8 cellular contexts compared by ENCODE assay signal in genomic region chr17:75182319-75182568, GRCh38. TPM values are rescaled to one million over a fixed set of nuclear protein-coding genes. Genes with fewer than 3 reads are reported as not detected.
DNase-seq lines count a peak whose midpoint lies in the region; ATAC-seq, FAIRE-seq and TF ChIP-seq lines count a peak whose summit lies in the region.

No MANE protein-coding gene starts in this region.

- TF ChIP-seq CTCF in AG10803 (conservative IDR thresholded peaks at IDR 0.05; ENCODE audit: low read length) (no peak), HCT116 (IDR thresholded peaks at IDR 0.05 in 2 of 3, conservative IDR thresholded peaks at IDR 0.05 in 1 of 3; ENCODE audit: borderline replicate concordance in 1 of 3, insufficient read depth in 1 of 3, low read depth in 2 of 3, low read length in 2 of 3) (no peak), WTC11 (IDR thresholded peaks at IDR 0.05) (no peak), heart right ventricle (IDR thresholded peaks at IDR 0.05) (no peak)

- 1% methylated on average over 30 to 33 of the region's 33 CpGs for whole genome bisulfite sequencing in heart right ventricle, 2 donors

- CTCF ChIA-PET in HCT116 (lab: Charles Lee): interaction anchor here (0.9 to 1.0 kb wide), 2 partner anchors 10 to 17 kb away, joined by 4 to 5 read pairs; no protein-coding TSS in a partner anchor
- CTCF ChIA-PET in WTC11 (lab: Charles Lee): no interaction called here

- no TSS peak for BruUV-seq in HCT116 (replicated peaks; lab: Mats Ljungman, UMichigan)

- ATAC-seq in HCT116: no peak; the same call in 1 of the 2 replicates
- ATAC-seq in WTC11: no peak
- ATAC-seq in heart right ventricle: peak in 3 of 8 donors; percentile 0 to 6 (median 4)

- H3K9me3 ChIP-seq in HCT116 (ENCODE audit: control insufficient read depth in 1 of 2, insufficient read depth in 1 of 2, low read depth in 1 of 2, low read length in 2 of 2) (no peaks in the 10 kb centered on the region), heart right ventricle (no peaks in the 10 kb centered on the region), skeletal muscle satellite cell (replicated peaks; ENCODE audit: low read length) (no peaks in the 10 kb centered on the region)

- no peaks in the 10 kb centered on the region for H3K27me3 ChIP-seq in HCT116 (ENCODE audit: insufficient read depth, low read length)
- no peaks in the 10 kb centered on the region for H3K27me3 ChIP-seq in heart right ventricle
- no peaks in the 10 kb centered on the region for H3K27me3 ChIP-seq in skeletal muscle satellite cell (ENCODE audit: control insufficient read depth, insufficient read depth, low read length)

- TF ChIP-seq POLR2A in HCT116 (IDR thresholded peaks at IDR 0.05; ENCODE audit: borderline replicate concordance, extremely low read depth, insufficient read depth, insufficient read length): no peak

- H3K9ac ChIP-seq in HCT116 (ENCODE audit: low read length): peak overlapping the region; percentile 98
- peak overlapping the region; percentile 100 for H3K9ac ChIP-seq in skeletal muscle satellite cell (ENCODE audit: low read depth, low read length)

- H3K9me3 Mint-ChIP-seq in WTC11: no peaks in the 10 kb centered on the region

- H3K27me3 Mint-ChIP-seq in WTC11 (ENCODE audit: low read depth): no peaks in the 10 kb centered on the region

- peaks cover 16 to 26% of the 10 kb centered on the region in 2 experiments for H3K36me3 ChIP-seq in HCT116 (ENCODE audit: control insufficient read depth in 1 of 2, insufficient read depth in 2 of 2, low read length in 2 of 2)
- H3K36me3 ChIP-seq in heart right ventricle: peaks cover 0 to 36% (median 17%) of the 10 kb centered on the region in 9 donors
- H3K36me3 ChIP-seq in skeletal muscle satellite cell (ENCODE audit: insufficient read depth, low read length): peaks cover 14% of the 10 kb centered on the region

- H2AFZ ChIP-seq in HCT116 (ENCODE audit: low read depth, low read length, poor library complexity, severe bottlenecking): no peak overlapping the region

- POLR2A ChIA-PET in HCT116 (lab: Charles Lee) (interaction anchor here (1.8 kb wide), 1 partner anchor 23 kb away, joined by 4 read pairs; the partner anchor contains the start of gene NUP85), WTC11 (lab: Charles Lee) (no interaction called here)

- RAD21 ChIA-PET in HCT116 (lab: Charles Lee; ENCODE audit: low non-redundant PET in 1 of 2, low total read pairs in 2 of 2, uncharacterized antibody in 2 of 2, unreplicated experiment in 2 of 2): no interaction called here

- H3K27ac ChIP-seq in HCT116 (ENCODE audit: low read depth, low read length): peak overlapping the region; percentile 100
- peak overlapping the region; percentile 96 to 100 (median 99) for H3K27ac ChIP-seq in heart right ventricle

- H3K79me2 ChIP-seq in HCT116 (ENCODE audit: insufficient read depth, low read length): peaks cover 55% of the 10 kb centered on the region

- peaks cover 21% of the 10 kb centered on the region; the same call in 1 of the 2 replicates for H4K20me1 ChIP-seq in HCT116 (ENCODE audit: insufficient read depth)

- H3K36me3 Mint-ChIP-seq in WTC11: peaks cover 31% of the 10 kb centered on the region

- H3K27ac Mint-ChIP-seq in WTC11: no peak overlapping the region

- peaks cover 20 to 33% of the 10 kb centered on the region in 2 experiments for H3K4me1 ChIP-seq in HCT116 (ENCODE audit: control insufficient read depth in 1 of 2, insufficient read depth in 2 of 2, low read length in 2 of 2)
- H3K4me1 ChIP-seq in heart right ventricle: peaks cover 0 to 38% (median 33%) of the 10 kb centered on the region in 9 donors
- peaks cover 6% of the 10 kb centered on the region for H3K4me1 ChIP-seq in skeletal muscle satellite cell (ENCODE audit: control insufficient read depth, insufficient read depth, low read length)

- H3K4me1 Mint-ChIP-seq in WTC11: peaks cover 26% of the 10 kb centered on the region

- no peak for FAIRE-seq in RCC 7860 (lab: Jason Lieb, UNC)

- intact Hi-C loops in HCT116 (cut with micrococcal nuclease): no loop called here
- intact Hi-C loops in heart right ventricle (cut with DNase I): loop anchor here in 3 of 10 donors (2.0 to 10.0 kb wide), 3 partner anchors 27 to 70 kb away; partner anchors contain the start of gene JPT1 (in 1 of the 3)

- H3K9me2 ChIP-seq in HCT116 (ENCODE audit: insufficient read depth): no peaks in the 10 kb centered on the region

- peak overlapping the region; percentile 92 for H3K4me3 Mint-ChIP-seq in WTC11

- no peak for TF ChIP-seq RAD21 in HCT116 (IDR thresholded peaks at IDR 0.05; ENCODE audit: low read depth)

- H3K4me3 ChIP-seq in AG10803 (ENCODE audit: low read length) (peak overlapping the region; percentile 93), HCT116 (replicated peaks in 1 of 2; ENCODE audit: low read depth in 1 of 2, low read length in 2 of 2) (peak overlapping the region; percentile 76 to 89), heart right ventricle (peak overlapping the region; percentile 63 to 99 (median 95)), skeletal muscle satellite cell (ENCODE audit: low read length) (peak overlapping the region; percentile 98)

- DNase-seq in AG10803 (ENCODE audit: low read depth): no peak
- no peak for DNase-seq in HCT116 (ENCODE audit: low read depth, low spot score)
- DNase-seq in WTC11 (ENCODE audit: low spot score): peak; percentile 26
- no peak for DNase-seq in heart right ventricle
- no peak for DNase-seq in RCC 7860 (ENCODE audit: low spot score)
- no peak for DNase-seq in NCI-H146 (lab: John Stamatoyannopoulos, UW)
- DNase-seq in H4 (ENCODE audit: low spot score): no peak

- peak overlapping the region; percentile 82 for H3K4me2 ChIP-seq in HCT116 (ENCODE audit: low read length)
- H3K4me2 ChIP-seq in skeletal muscle satellite cell (ENCODE audit: low read length): peak overlapping the region; percentile 94

TF ChIP-seq in HCT116, 20 proteins besides CTCF, POLR2A, EP300 and RAD21:
- TF ChIP-seq CEBPB (IDR thresholded peaks at IDR 0.05; ENCODE audit: low read depth) (no peak), ATF3 (IDR thresholded peaks at IDR 0.05) (no peak), FOSL1 (IDR thresholded peaks at IDR 0.05; ENCODE audit: low read depth) (no peak), SIN3A (IDR thresholded peaks at IDR 0.05; ENCODE audit: low read depth) (peak; percentile 48; the same call in 1 of the 2 replicates), MAX (IDR thresholded peaks at IDR 0.05) (no peak; the same call in 1 of the 2 replicates)

TF ChIP-seq in WTC11, 78 proteins besides CTCF, POLR2A, EP300 and RAD21 (continues in another document):
- TF ChIP-seq FOXP1 (CRISPR knock-in tag; IDR thresholded peaks at IDR 0.05; ENCODE audit: borderline replicate concordance) (peak; percentile 5; the same call in 1 of the 2 replicates), KAT7 (CRISPR knock-in tag; IDR thresholded peaks at IDR 0.05; ENCODE audit: borderline replicate concordance) (peak; percentile 50; the same call in 1 of the 2 replicates), OVOL2 (CRISPR knock-in tag; IDR thresholded peaks at IDR 0.05; ENCODE audit: borderline replicate concordance) (no peak), GABPB1 (CRISPR knock-in tag; IDR thresholded peaks at IDR 0.05) (peak; percentile 12; the same call in 1 of the 2 replicates), ATF1 (CRISPR knock-in tag; IDR thresholded peaks at IDR 0.05) (no peak), ELF4 (CRISPR knock-in tag; IDR thresholded peaks at IDR 0.05; ENCODE audit: low read depth) (no peak), ZNF219 (CRISPR knock-in tag; IDR thresholded peaks at IDR 0.05; ENCODE audit: borderline replicate concordance) (no peak), SP1 (CRISPR knock-in tag; conservative IDR thresholded peaks at IDR 0.05) (no peak), ATF3 (CRISPR knock-in tag; conservative IDR thresholded peaks at IDR 0.05) (no peak), TCF7 (CRISPR knock-in tag; IDR thresholded peaks at IDR 0.05; ENCODE audit: low read depth) (no peak), ERG (CRISPR knock-in tag; IDR thresholded peaks at IDR 0.05) (no peak)

RNA-seq across cellular contexts. Expression of gene SUMO2, which starts 0.5 kb away (rescaled TPM):
- 859 TPM for total RNA-seq in HCT116 (2021; ENCODE audit: unreplicated experiment)
- polyA plus RNA-seq in HCT116 (2012): 338 and 399 TPM in 2 replicates
- total RNA-seq in WTC11 (2021): 650 to 764 TPM (median 757 TPM) in 3 replicates
- total RNA-seq in heart right ventricle: 100 to 1,000 TPM; 187 to 258 (median 218) TPM
- 10 to 100 TPM; 47.9 to 57.1 TPM for polyA plus RNA-seq in heart right ventricle
- 85.9 and 93.3 TPM in 2 replicates for total RNA-seq in skeletal muscle satellite cell (2012; rRNA removed)
- 160 and 193 TPM in 2 replicates for total RNA-seq in H4 (2014; rRNA removed; shearing (Covaris generic))

RNA-seq across cellular contexts. Expression of gene NUP85, which starts 23.2 kb away (rescaled TPM):
- total RNA-seq in HCT116 (2021; ENCODE audit: unreplicated experiment): 164 TPM
- polyA plus RNA-seq in HCT116 (2012): 97.9 and 108 TPM in 2 replicates
- total RNA-seq in WTC11 (2021): 89.7 to 109 TPM (median 95.1 TPM) in 3 replicates
- total RNA-seq in heart right ventricle: 10 to 100 TPM; 16.2 to 28.4 (median 20.4) TPM
- 10 to 100 TPM; 31.3 to 39.0 TPM for polyA plus RNA-seq in heart right ventricle
- 35.0 and 40.2 TPM in 2 replicates for total RNA-seq in skeletal muscle satellite cell (2012; rRNA removed)
- 59.3 and 71.5 TPM in 2 replicates for total RNA-seq in H4 (2014; rRNA removed; shearing (Covaris generic))

RNA-seq across cellular contexts. Expression of gene JPT1, which starts 27.9 kb away (rescaled TPM):
- total RNA-seq in HCT116 (2021; ENCODE audit: unreplicated experiment): 575 TPM
- 715 and 916 TPM in 2 replicates for polyA plus RNA-seq in HCT116 (2012)
- 289 to 341 TPM (median 300 TPM) in 3 replicates for total RNA-seq in WTC11 (2021)
- total RNA-seq in heart right ventricle: 10 to 100 TPM in 8 of 10 donors, 1 to 10 TPM in 2; 6.7 to 30.0 (median 12.6) TPM
- polyA plus RNA-seq in heart right ventricle: 10 to 100 TPM; 32.6 to 61.6 TPM
- 209 and 251 TPM in 2 replicates for total RNA-seq in skeletal muscle satellite cell (2012; rRNA removed)
- 324 and 466 TPM in 2 replicates for total RNA-seq in H4 (2014; rRNA removed; shearing (Covaris generic))

RNA-seq across cellular contexts. Expression of gene NT5C, which starts 50.7 kb away (rescaled TPM):
- total RNA-seq in HCT116 (2021; ENCODE audit: unreplicated experiment): 115 TPM
- 108 and 113 TPM in 2 replicates for polyA plus RNA-seq in HCT116 (2012)
- total RNA-seq in WTC11 (2021): 91.0 to 102 TPM (median 96.9 TPM) in 3 replicates
- 10 to 100 TPM; 17.1 to 33.3 (median 21.6) TPM for total RNA-seq in heart right ventricle
- 10 to 100 TPM; 50.0 to 71.7 TPM for polyA plus RNA-seq in heart right ventricle
- 56.5 and 75.1 TPM in 2 replicates for total RNA-seq in skeletal muscle satellite cell (2012; rRNA removed)
- total RNA-seq in H4 (2014; rRNA removed; shearing (Covaris generic)): 122 and 134 TPM in 2 replicates
